13 cellular contexts compared by ENCODE assay signal in the genomic region with DNA sequence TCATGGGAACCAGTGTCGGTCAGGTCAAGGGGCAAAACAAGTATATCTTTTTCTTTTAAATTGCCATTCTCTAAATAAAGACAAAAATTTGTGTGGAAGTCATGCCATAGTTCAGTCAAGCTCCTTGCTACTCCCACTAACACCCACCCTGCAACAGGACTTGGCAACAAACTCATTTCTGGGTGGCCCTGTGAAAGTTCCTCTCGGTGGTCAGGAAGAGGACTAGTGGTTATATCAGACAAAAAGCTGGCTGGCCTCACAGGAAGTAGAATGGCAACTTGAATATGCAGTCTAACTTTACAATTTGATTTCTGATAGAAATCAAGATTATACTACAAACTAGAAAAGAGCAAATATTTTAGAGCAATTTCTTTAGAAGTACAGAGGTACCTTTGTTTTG. TPM values are rescaled to one million over a fixed set of nuclear protein-coding genes. Genes with fewer than 3 reads are reported as not detected.
DNase-seq lines count a peak whose midpoint lies in the region; ATAC-seq and TF ChIP-seq lines count a peak whose summit lies in the region.
"Had no signal": no experiment of that assay in that cellular context is flagged by ENCODE, and none has a peak within 500 bp of the region (broad histone marks: within the 10 kb centered on the region; RNA-seq: fewer than 3 reads in every experiment).

No MANE protein-coding gene starts in this region.

- H3F3A ChIP-seq in neural progenitor cell (ENCODE audit: low read depth): no peaks in the 10 kb centered on the region

- H3K9ac ChIP-seq in neural progenitor cell: no peak overlapping the region

- TF ChIP-seq CTCF in NB4 (IDR thresholded peaks at IDR 0.05; ENCODE audit: low read depth, low read length): no peak
- no peak for TF ChIP-seq CTCF in ascending aorta (IDR thresholded peaks at IDR 0.05)
- TF ChIP-seq CTCF in neural progenitor cell (IDR thresholded peaks at IDR 0.05): no peak

- no peak overlapping the region for H2AFZ ChIP-seq in neural progenitor cell (replicated peaks)

- H3K27ac ChIP-seq in ascending aorta (peak overlapping the region; percentile 3 to 37), skin epidermis (peak overlapping the region in 11 of 21 experiments; percentile 2 to 55 (median 38)), neural progenitor cell (no peak overlapping the region)
- H3K27ac ChIP-seq: cardiac muscle cell, SK-N-MC, suprapubic skin had no signal

- no peaks in the 10 kb centered on the region for H3K79me2 ChIP-seq in neural progenitor cell (ENCODE audit: low read depth)

- no peak for TF ChIP-seq POLR2A in NB4 (IDR thresholded peaks at IDR 0.05; ENCODE audit: extremely low read depth, insufficient read length)

- no peaks in the 10 kb centered on the region for H3K9me3 Mint-ChIP-seq in activated CD4-positive, alpha-beta T cell treated with anti-CD3 and anti-CD28 coated beads, Interleukin-2, amount 10 ng/mL, durations not matched to agents 24 days and 14 days
- H3K9me3 Mint-ChIP-seq in activated CD4-positive, alpha-beta T cell treated with anti-CD3 and anti-CD28 coated beads for 36 hours (ENCODE audit: low read depth): no peaks in the 10 kb centered on the region
- no peaks in the 10 kb centered on the region for H3K9me3 Mint-ChIP-seq in neural progenitor cell

- no peaks in the 10 kb centered on the region for H4K20me1 ChIP-seq in neural progenitor cell (ENCODE audit: low read depth)

- DNase-seq in activated CD4-positive, alpha-beta T cell treated with anti-CD3 and anti-CD28 coated beads, Interleukin-2, amount 10 ng/mL, durations not matched to agents 24 days and 14 days: no peak
- no peak for DNase-seq in activated CD4-positive, alpha-beta T cell treated with anti-CD3 and anti-CD28 coated beads for 36 hours
- DNase-seq in NB4 (ENCODE audit: low read depth): peak; percentile 74
- no peak for DNase-seq in ascending aorta (ENCODE audit: low spot score in 2 of 2)
- DNase-seq in neural progenitor cell (ENCODE audit: low spot score): no peak
- no peak for DNase-seq in NCI-H1105 (lab: John Stamatoyannopoulos, UW)
- DNase-seq: 8988T; activated CD4-positive, alpha-beta T cell treated with anti-CD3 and anti-CD28 coated beads for 4 hours had no signal

- no peaks in the 10 kb centered on the region for H3K9me3 ChIP-seq in ascending aorta
- H3K9me3 ChIP-seq in neural progenitor cell (ENCODE audit: low read depth): no peaks in the 10 kb centered on the region
- H3K9me3 ChIP-seq: suprapubic skin had no signal

- H3K36me3 ChIP-seq in ascending aorta: peaks cover 18 to 40% of the 10 kb centered on the region in 2 donors
- H3K36me3 ChIP-seq in neural progenitor cell: peaks cover 4% of the 10 kb centered on the region
- H3K36me3 ChIP-seq: cardiac muscle cell had no signal

- H3K4me1 Mint-ChIP-seq in activated CD4-positive, alpha-beta T cell treated with anti-CD3 and anti-CD28 coated beads, Interleukin-2, amount 10 ng/mL, durations not matched to agents 24 days and 14 days: peaks cover 31% of the 10 kb centered on the region
- peaks cover 53% of the 10 kb centered on the region for H3K4me1 Mint-ChIP-seq in activated CD4-positive, alpha-beta T cell treated with anti-CD3 and anti-CD28 coated beads for 36 hours
- H3K4me1 Mint-ChIP-seq in neural progenitor cell: no peaks in the 10 kb centered on the region

- H3K27me3 Mint-ChIP-seq in activated CD4-positive, alpha-beta T cell treated with anti-CD3 and anti-CD28 coated beads, Interleukin-2, amount 10 ng/mL, durations not matched to agents 24 days and 14 days: no peaks in the 10 kb centered on the region
- no peaks in the 10 kb centered on the region for H3K27me3 Mint-ChIP-seq in activated CD4-positive, alpha-beta T cell treated with anti-CD3 and anti-CD28 coated beads for 36 hours
- no peaks in the 10 kb centered on the region for H3K27me3 Mint-ChIP-seq in neural progenitor cell (ENCODE audit: insufficient read depth, low read depth)

- ATAC-seq in activated CD4-positive, alpha-beta T cell treated with anti-CD3 and anti-CD28 coated beads for 36 hours: no peak
- no peak for ATAC-seq in HG02678 (IDR thresholded peaks at IDR 0.05; ENCODE audit: unreplicated experiment)

- H3K4me3 Mint-ChIP-seq in activated CD4-positive, alpha-beta T cell treated with anti-CD3 and anti-CD28 coated beads, Interleukin-2, amount 10 ng/mL, durations not matched to agents 24 days and 14 days: no peak overlapping the region
- H3K4me3 Mint-ChIP-seq in activated CD4-positive, alpha-beta T cell treated with anti-CD3 and anti-CD28 coated beads for 36 hours: no peak overlapping the region
- H3K4me3 Mint-ChIP-seq in neural progenitor cell: no peak overlapping the region

- peak overlapping the region; percentile 3 for H3K27ac Mint-ChIP-seq in activated CD4-positive, alpha-beta T cell treated with anti-CD3 and anti-CD28 coated beads, Interleukin-2, amount 10 ng/mL, durations not matched to agents 24 days and 14 days
- H3K27ac Mint-ChIP-seq in activated CD4-positive, alpha-beta T cell treated with anti-CD3 and anti-CD28 coated beads for 36 hours: no peak overlapping the region
- no peak overlapping the region for H3K27ac Mint-ChIP-seq in neural progenitor cell

- peaks cover 40% of the 10 kb centered on the region for H3K36me3 Mint-ChIP-seq in activated CD4-positive, alpha-beta T cell treated with anti-CD3 and anti-CD28 coated beads, Interleukin-2, amount 10 ng/mL, durations not matched to agents 24 days and 14 days (ENCODE audit: low read depth)
- H3K36me3 Mint-ChIP-seq in activated CD4-positive, alpha-beta T cell treated with anti-CD3 and anti-CD28 coated beads for 36 hours (ENCODE audit: low read depth): peaks cover 31% of the 10 kb centered on the region
- H3K36me3 Mint-ChIP-seq in neural progenitor cell: peaks cover 30% of the 10 kb centered on the region

- no peak overlapping the region for H3K4me2 ChIP-seq in neural progenitor cell

- H3K4me1 ChIP-seq in ascending aorta: peaks cover 0 to 18% of the 10 kb centered on the region in 2 donors
- H3K4me1 ChIP-seq in neural progenitor cell: peaks cover 15% of the 10 kb centered on the region

- no peak overlapping the region for H3K4me3 ChIP-seq in NB4 (ENCODE audit: low read depth, low read length)
- H3K4me3 ChIP-seq in ascending aorta: no peak overlapping the region
- H3K4me3 ChIP-seq in skin epidermis: no peak overlapping the region
- H3K4me3 ChIP-seq in neural progenitor cell: no peak overlapping the region
- H3K4me3 ChIP-seq: cardiac muscle cell, SK-N-MC, suprapubic skin had no signal

- intact Hi-C loops in activated CD4-positive, alpha-beta T cell treated with anti-CD3 and anti-CD28 coated beads, Interleukin-2, amount 10 ng/mL, durations not matched to agents 24 days and 14 days (cut with micrococcal nuclease): no loop called here
- intact Hi-C loops in activated CD4-positive, alpha-beta T cell treated with anti-CD3 and anti-CD28 coated beads for 36 hours (cut with DNase I, micrococcal nuclease): no loop called here
- intact Hi-C loops in ascending aorta (cut with DNase I): no loop called here

- POLR2A ChIA-PET in activated CD4-positive, alpha-beta T cell treated with anti-CD3 and anti-CD28 coated beads for 36 hours (lab: Charles Lee): no interaction called here

- CTCF ChIA-PET in activated CD4-positive, alpha-beta T cell treated with anti-CD3 and anti-CD28 coated beads for 36 hours (lab: Charles Lee): interaction anchor here (0.7 to 1.3 kb wide), 3 partner anchors 11 to 112 kb away, joined by 3 to 4 read pairs (median 3); a partner anchor contains a TSS

- no peaks in the 10 kb centered on the region for H3K27me3 ChIP-seq in ascending aorta
- no peaks in the 10 kb centered on the region for H3K27me3 ChIP-seq in neural progenitor cell
- H3K27me3 ChIP-seq: cardiac muscle cell, suprapubic skin had no signal

RNA-seq across cellular contexts. Expression of a gene that starts 11.2 kb away (rescaled TPM):
- total RNA-seq in activated CD4-positive, alpha-beta T cell treated with anti-CD3 and anti-CD28 coated beads, Interleukin-2, amount 10 ng/mL, durations not matched to agents 24 days and 14 days: 42.9 TPM in 2 replicates
- total RNA-seq in activated CD4-positive, alpha-beta T cell treated with anti-CD3 and anti-CD28 coated beads for 36 hours: 10 to 100 TPM; 27.9 to 46.3 TPM
- total RNA-seq in ascending aorta (34.8 TPM), neural progenitor cell (ENCODE audit: low replicate concordance) (32.2 and 47.8 TPM in 2 replicates)
